ENCODE assay signal across 14 cellular contexts in the genomic region with DNA sequence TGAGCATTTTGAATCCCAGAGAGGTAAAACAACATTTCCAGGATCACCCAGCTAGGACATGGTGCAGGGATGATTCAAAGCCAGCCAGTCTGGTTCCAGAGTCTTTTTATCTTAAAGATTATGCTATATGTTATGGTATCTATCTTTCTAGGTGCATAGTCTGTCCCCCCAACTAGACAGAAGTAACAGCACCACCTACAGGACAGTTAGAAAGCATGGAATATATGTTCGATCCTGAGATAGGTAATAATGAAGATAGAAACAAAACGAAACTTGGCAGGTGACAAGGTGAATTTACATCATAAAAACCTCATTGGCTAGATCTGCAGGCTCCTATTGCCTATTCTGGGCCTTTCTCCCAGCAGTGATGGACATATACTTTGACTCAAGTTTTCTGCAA.
DNase-seq lines count a peak whose midpoint lies in the region; TF ChIP-seq lines count a peak whose summit lies in the region.
"Had no signal": no experiment of that assay in that cellular context is flagged by ENCODE, and none has a peak within 500 bp of the region (broad histone marks: within the 10 kb centered on the region; RNA-seq: fewer than 3 reads in every experiment).

No MANE protein-coding gene starts in this region.

- CTCF ChIA-PET in PC-9 (lab: Charles Lee), result no interaction called here

- 0 out of 2 replicates have a peak overlapping the region, but pooled peaks have one; percentile 5 for H3K4me2 ChIP-seq in PC-9

- no peaks in the 10 kb centered on the region for H3K36me3 ChIP-seq in PC-9 (ENCODE audit: low read depth)
- H3K36me3 ChIP-seq in kidney epithelial cell (ENCODE audit: control insufficient read depth, insufficient read depth, low read length), result no peaks in the 10 kb centered on the region
- H3K36me3 ChIP-seq: ovary, spleen had no signal

- no peak overlapping the region for H2AFZ ChIP-seq in PC-9

- TF ChIP-seq CTCF in PC-9 (conservative IDR thresholded peaks at IDR 0.05), result peak; percentile 44; the same call in 1 of the 2 replicates
- peak; percentile 10 for TF ChIP-seq CTCF in kidney epithelial cell (IDR thresholded peaks at IDR 0.05; ENCODE audit: insufficient read depth, low read length, poor library complexity, severe bottlenecking)

- no peaks in the 10 kb centered on the region for H4K20me1 ChIP-seq in PC-9 (ENCODE audit: insufficient read depth)

- H3K4me3 ChIP-seq in PC-9 (no peak overlapping the region), kidney epithelial cell (ENCODE audit: low read depth, low read length) (no peak overlapping the region)
- H3K4me3 ChIP-seq: ovary, spleen had no signal

- DNase-seq in NCI-H2081 (lab: John Stamatoyannopoulos, UW) (peak; percentile 14 to 33), NCI-H2081 treated with DMSO at 0.1 percent for 48 hours (lab: John Stamatoyannopoulos, UW) (no peak), HT-29 (ENCODE audit: low spot score) (peak; percentile 52), PC-9 (no peak), kidney epithelial cell (ENCODE audit: low read depth) (no peak), SK-N-DZ (ENCODE audit: low spot score) (no peak), ureter (ENCODE audit: low spot score) (no peak), RPMI8226 (no peak)
- DNase-seq: activated CD4-positive, alpha-beta memory T cell treated with anti-CD3 and anti-CD28 coated beads, Interleukin-2, amount 10 ng/mL, durations not matched to agents 7 days and 5 days; COR-L47; NCI-H446 treated with DMSO at 0.1 percent for 48 hours; ovary; SIG-M5; spleen had no signal

- no peaks in the 10 kb centered on the region for H3K9me3 ChIP-seq in PC-9 (ENCODE audit: insufficient read depth, low read depth)
- H3K9me3 ChIP-seq: ovary had no signal

- no peaks in the 10 kb centered on the region for H3K4me1 ChIP-seq in PC-9 (replicated peaks; ENCODE audit: insufficient read depth)
- H3K4me1 ChIP-seq: spleen had no signal

- no TSS peak for BruUV-seq in PC-9 (replicated peaks; lab: Mats Ljungman, UMichigan)

- no peaks in the 10 kb centered on the region for H3K79me2 ChIP-seq in PC-9 (ENCODE audit: low read depth)

- intact Hi-C loops in PC-9 (cut with micrococcal nuclease; ENCODE audit: unreplicated experiment), result no loop called here

- H3F3A ChIP-seq in PC-9 (ENCODE audit: insufficient read depth, low read depth), result no peaks in the 10 kb centered on the region

- POLR2A ChIA-PET in PC-9 (lab: Charles Lee; ENCODE audit: unreplicated experiment), result no interaction called here

- H3K9me2 ChIP-seq in PC-9 (ENCODE audit: insufficient read depth), result no peaks in the 10 kb centered on the region

- no peak overlapping the region for H3K27ac ChIP-seq in PC-9
- H3K27ac ChIP-seq: ovary, spleen had no signal

- H3K27me3 ChIP-seq in PC-9 (ENCODE audit: insufficient read depth, low read depth) (no peaks in the 10 kb centered on the region), kidney epithelial cell (ENCODE audit: control insufficient read depth, insufficient read depth, low read length) (no peaks in the 10 kb centered on the region)
- H3K27me3 ChIP-seq: ovary, spleen had no signal

Comparison
In these comparisons a context has a peak if more than half of its experiments do, and no peak if none do; other contexts are left out.
1. DNase-seq: peak in NCI-H2081 (2 of 2) and HT-29 (single experiment); none in NCI-H2081 treated with DMSO at 0.1 percent for 48 hours (single experiment), PC-9 (0 of 2), kidney epithelial cell (single experiment), SK-N-DZ (single experiment), ureter (single experiment) and RPMI8226 (single experiment).